In the genomic region with DNA sequence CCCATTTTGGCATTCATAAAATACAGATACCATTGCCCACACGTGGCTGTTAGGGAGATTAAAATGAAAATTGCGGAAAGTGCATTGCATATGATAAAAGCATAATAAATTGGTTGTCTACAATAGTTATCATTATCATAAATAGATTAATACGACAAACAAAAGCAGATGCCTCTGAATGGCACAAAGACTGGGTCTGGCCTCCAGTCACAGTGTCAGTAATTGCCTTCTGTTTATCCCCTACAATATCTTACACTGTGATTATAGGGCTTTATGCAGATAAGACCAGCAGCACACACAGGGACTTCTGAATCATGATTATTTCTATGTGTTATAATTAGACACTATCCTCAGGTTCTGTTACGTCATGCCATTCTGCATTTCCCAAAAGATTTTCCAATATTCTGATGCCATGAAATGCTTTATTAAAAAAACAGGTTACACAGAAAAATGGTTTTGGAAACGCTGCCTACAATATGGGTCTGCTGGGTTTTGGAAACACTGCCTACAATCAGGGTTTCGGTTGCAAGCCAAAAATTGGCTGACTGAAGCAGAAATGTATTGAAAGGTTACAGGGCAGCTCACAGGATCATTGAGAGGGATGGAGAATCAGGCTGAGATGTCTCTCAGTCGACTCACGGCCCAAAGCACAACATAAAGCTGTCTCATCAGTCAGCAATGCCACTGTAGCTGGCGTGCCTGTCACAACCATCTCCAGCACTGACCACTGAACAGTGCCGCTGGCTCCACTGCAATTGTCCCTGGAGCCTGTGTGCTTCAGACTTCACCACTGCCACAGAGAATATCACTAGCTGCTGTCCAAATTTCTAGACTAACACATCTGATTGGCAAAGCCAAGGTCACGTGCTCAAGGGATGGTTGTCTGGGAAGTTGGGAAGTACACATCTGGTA, we compare ENCODE assay signal across 18 cellular contexts.
DNase-seq lines count a peak whose midpoint lies in the region; ATAC-seq and TF ChIP-seq lines count a peak whose summit lies in the region.
"Had no signal": no experiment of that assay in that cellular context is flagged by ENCODE, and none has a peak within 500 bp of the region (broad histone marks: within the 10 kb centered on the region; RNA-seq: fewer than 3 reads in every experiment).

No MANE protein-coding gene starts in this region.

- peaks cover 0 to 13% of the 10 kb centered on the region in 2 experiments; a peak in 2 of 4 replicates for H3K4me1 ChIP-seq in SK-N-SH (ENCODE audit: control insufficient read depth in 1 of 2, insufficient read depth in 2 of 2, low read depth in 1 of 2, low read length in 1 of 2)
- H3K4me1 ChIP-seq: SJSA1, vagina had no signal

- H3K9me2 ChIP-seq in SK-N-SH = no peaks in the 10 kb centered on the region

- no peak overlapping the region for H3K9ac ChIP-seq in SK-N-SH

- H3K79me2 ChIP-seq in SK-N-SH (ENCODE audit: insufficient read depth) = no peaks in the 10 kb centered on the region

- H3F3A ChIP-seq in SK-N-SH (replicated peaks; ENCODE audit: insufficient read depth) = no peaks in the 10 kb centered on the region

- no peak for TF ChIP-seq RAD21 in SK-N-SH (IDR thresholded peaks at IDR 0.05; ENCODE audit: low read length)

- no peak for ATAC-seq in HG03442 (IDR thresholded peaks at IDR 0.05; ENCODE audit: unreplicated experiment)
- ATAC-seq: left colon; stimulated activated naive B cell treated with anti-CD40 and anti-IgM and Interleukin-4, amounts not matched to agents 10 μg/mL and 1 μg/mL and 100 μg/mL, for 72 hours; T-helper 17 cell had no signal

- 22% methylated on average over 10 of the region's 11 CpGs for WGBS in SK-N-SH (ENCODE audit: low lambda C conversion rate)

- no peak overlapping the region for H3K4me3 ChIP-seq in SK-N-SH (ENCODE audit: low read depth in 2 of 2, low read length in 1 of 2)
- H3K4me3 ChIP-seq in retinal pigment epithelial cell (ENCODE audit: low read length) = no peak overlapping the region
- H3K4me3 ChIP-seq: SJSA1, skin epidermis, vagina had no signal

- H3K36me3 ChIP-seq in SK-N-SH (replicated peaks in 1 of 2; ENCODE audit: control insufficient read depth in 1 of 2, insufficient read depth in 2 of 2, low read length in 1 of 2) = no peaks in the 10 kb centered on the region
- H3K36me3 ChIP-seq: SJSA1, vagina had no signal

- CTCF ChIA-PET in SK-N-SH (lab: Yijun Ruan, JAX) = interaction anchor here (1.0 kb wide), 1 partner anchor 31 kb away, joined by 3 read pairs; no protein-coding TSS in a partner anchor

- peak in 1 of 2 experiments; percentile 97; a peak in 2 of 4 replicates for TF ChIP-seq EP300 in SK-N-SH (IDR thresholded peaks at IDR 0.05; ENCODE audit: borderline replicate concordance in 1 of 2, low read depth in 1 of 2, low read length in 1 of 2)

- H3K27ac ChIP-seq in SK-N-SH (ENCODE audit: low read depth in 2 of 2, low read length in 1 of 2) = no peak overlapping the region
- H3K27ac ChIP-seq: SJSA1, skin epidermis, vagina had no signal

- H4K20me1 ChIP-seq in SK-N-SH (ENCODE audit: insufficient read depth) = no peaks in the 10 kb centered on the region

- H2AFZ ChIP-seq in SK-N-SH (ENCODE audit: low read depth) = no peak overlapping the region

- H3K27me3 ChIP-seq in SK-N-SH (ENCODE audit: insufficient read depth) = no peaks in the 10 kb centered on the region
- H3K27me3 ChIP-seq: SJSA1, vagina had no signal

- no peak for TF ChIP-seq CTCF in SK-N-SH (IDR thresholded peaks at IDR 0.05)
- TF ChIP-seq CTCF in retinal pigment epithelial cell (conservative IDR thresholded peaks at IDR 0.05; ENCODE audit: low read depth, low read length) = no peak

- POLR2A ChIA-PET in SK-N-SH (lab: Yijun Ruan, JAX) = no interaction called here

- H3K4me2 ChIP-seq in SK-N-SH = no peak overlapping the region

- DNase-seq in HK-2 (ENCODE audit: unreplicated experiment) (peak; percentile 32), SK-N-SH (peak; percentile 65), iPS-NIHi7 (ENCODE audit: extremely low spot score) (peak; percentile 19), retinal pigment epithelial cell (ENCODE audit: low read depth) (peak; percentile 26), cerebellar cortex (ENCODE audit: low spot score) (no peak)
- DNase-seq in stimulated activated CD4-positive, alpha-beta T cell treated with anti-CD3 and anti-CD28 coated beads, Interleukin-12 subunit alpha, Interleukin-12 subunit beta, amount 100 ng/mL, for 4 hours = no peak
- DNase-seq: activated CD4-positive, alpha-beta T cell treated with anti-CD3 and anti-CD28 coated beads for 4 hours; DMS 273 treated with DMSO at 0.1 percent for 48 hours; effector CD4-positive, alpha-beta T cell; left colon; NCI-H524; stimulated activated CD4-positive, alpha-beta T cell treated with anti-CD3 and anti-CD28 coated beads, Interleukin-2, amount 100 ng/mL, for 24 hours; stimulated activated naive B cell treated with anti-CD40 and anti-IgM and Interleukin-4, amounts not matched to agents 10 μg/mL and 1 μg/mL and 100 μg/mL, for 72 hours; T-helper 17 cell had no signal

- H3K9me3 ChIP-seq in SK-N-SH = no peaks in the 10 kb centered on the region
- H3K9me3 ChIP-seq: SJSA1, vagina had no signal

TF ChIP-seq in SK-N-SH, 30 proteins besides CTCF, POLR2A, EP300 and RAD21 (continues in another document):
- TF ChIP-seq YY1 (IDR thresholded peaks at IDR 0.05; ENCODE audit: low read depth) (no peak), FOSL2 (IDR thresholded peaks at IDR 0.05; ENCODE audit: borderline replicate concordance, low read depth) (no peak), MEF2A (IDR thresholded peaks at IDR 0.05; ENCODE audit: borderline replicate concordance, low read depth) (no peak), TCF12 (IDR thresholded peaks at IDR 0.05) (peak; percentile 31), MXI1 (IDR thresholded peaks at IDR 0.05; ENCODE audit: low read depth, low read length) (peak; percentile 70; the same call in 1 of the 2 replicates), NRF1 (IDR thresholded peaks at IDR 0.05; ENCODE audit: low read depth, low read length) (no peak), NFIC (IDR thresholded peaks at IDR 0.05; ENCODE audit: borderline replicate concordance) (no peak), FOXJ3 (CRISPR knock-in tag; IDR thresholded peaks at IDR 0.05) (peak; percentile 84; the same call in 1 of the 2 replicates), EZH2phosphoT487 (IDR thresholded peaks at IDR 0.05; ENCODE audit: borderline replicate concordance, low read depth) (no peak), MAX (IDR thresholded peaks at IDR 0.05; ENCODE audit: low read depth) (no peak), JUND (IDR thresholded peaks at IDR 0.05) (no peak), POLR2AphosphoS5 (IDR thresholded peaks at IDR 0.05; ENCODE audit: low read depth, low read length) (0 out of 2 replicates have a peak, but pooled peaks have one; percentile 31)
- TF ChIP-seq, protein P1, sequence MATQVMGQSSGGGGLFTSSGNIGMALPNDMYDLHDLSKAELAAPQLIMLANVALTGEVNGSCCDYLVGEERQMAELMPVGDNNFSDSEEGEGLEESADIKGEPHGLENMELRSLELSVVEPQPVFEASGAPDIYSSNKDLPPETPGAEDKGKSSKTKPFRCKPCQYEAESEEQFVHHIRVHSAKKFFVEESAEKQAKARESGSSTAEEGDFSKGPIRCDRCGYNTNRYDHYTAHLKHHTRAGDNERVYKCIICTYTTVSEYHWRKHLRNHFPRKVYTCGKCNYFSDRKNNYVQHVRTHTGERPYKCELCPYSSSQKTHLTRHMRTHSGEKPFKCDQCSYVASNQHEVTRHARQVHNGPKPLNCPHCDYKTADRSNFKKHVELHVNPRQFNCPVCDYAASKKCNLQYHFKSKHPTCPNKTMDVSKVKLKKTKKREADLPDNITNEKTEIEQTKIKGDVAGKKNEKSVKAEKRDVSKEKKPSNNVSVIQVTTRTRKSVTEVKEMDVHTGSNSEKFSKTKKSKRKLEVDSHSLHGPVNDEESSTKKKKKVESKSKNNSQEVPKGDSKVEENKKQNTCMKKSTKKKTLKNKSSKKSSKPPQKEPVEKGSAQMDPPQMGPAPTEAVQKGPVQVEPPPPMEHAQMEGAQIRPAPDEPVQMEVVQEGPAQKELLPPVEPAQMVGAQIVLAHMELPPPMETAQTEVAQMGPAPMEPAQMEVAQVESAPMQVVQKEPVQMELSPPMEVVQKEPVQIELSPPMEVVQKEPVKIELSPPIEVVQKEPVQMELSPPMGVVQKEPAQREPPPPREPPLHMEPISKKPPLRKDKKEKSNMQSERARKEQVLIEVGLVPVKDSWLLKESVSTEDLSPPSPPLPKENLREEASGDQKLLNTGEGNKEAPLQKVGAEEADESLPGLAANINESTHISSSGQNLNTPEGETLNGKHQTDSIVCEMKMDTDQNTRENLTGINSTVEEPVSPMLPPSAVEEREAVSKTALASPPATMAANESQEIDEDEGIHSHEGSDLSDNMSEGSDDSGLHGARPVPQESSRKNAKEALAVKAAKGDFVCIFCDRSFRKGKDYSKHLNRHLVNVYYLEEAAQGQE (IDR thresholded peaks at IDR 0.05; ENCODE audit: low read depth, low read length) = no peak
- TF ChIP-seq, protein P2, sequence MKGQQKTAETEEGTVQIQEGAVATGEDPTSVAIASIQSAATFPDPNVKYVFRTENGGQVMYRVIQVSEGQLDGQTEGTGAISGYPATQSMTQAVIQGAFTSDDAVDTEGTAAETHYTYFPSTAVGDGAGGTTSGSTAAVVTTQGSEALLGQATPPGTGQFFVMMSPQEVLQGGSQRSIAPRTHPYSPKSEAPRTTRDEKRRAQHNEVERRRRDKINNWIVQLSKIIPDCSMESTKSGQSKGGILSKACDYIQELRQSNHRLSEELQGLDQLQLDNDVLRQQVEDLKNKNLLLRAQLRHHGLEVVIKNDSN (IDR thresholded peaks at IDR 0.05; ENCODE audit: borderline replicate concordance, low read depth) = peak; percentile 48; the same call in 1 of the 2 replicates
- TF ChIP-seq, protein P3, sequence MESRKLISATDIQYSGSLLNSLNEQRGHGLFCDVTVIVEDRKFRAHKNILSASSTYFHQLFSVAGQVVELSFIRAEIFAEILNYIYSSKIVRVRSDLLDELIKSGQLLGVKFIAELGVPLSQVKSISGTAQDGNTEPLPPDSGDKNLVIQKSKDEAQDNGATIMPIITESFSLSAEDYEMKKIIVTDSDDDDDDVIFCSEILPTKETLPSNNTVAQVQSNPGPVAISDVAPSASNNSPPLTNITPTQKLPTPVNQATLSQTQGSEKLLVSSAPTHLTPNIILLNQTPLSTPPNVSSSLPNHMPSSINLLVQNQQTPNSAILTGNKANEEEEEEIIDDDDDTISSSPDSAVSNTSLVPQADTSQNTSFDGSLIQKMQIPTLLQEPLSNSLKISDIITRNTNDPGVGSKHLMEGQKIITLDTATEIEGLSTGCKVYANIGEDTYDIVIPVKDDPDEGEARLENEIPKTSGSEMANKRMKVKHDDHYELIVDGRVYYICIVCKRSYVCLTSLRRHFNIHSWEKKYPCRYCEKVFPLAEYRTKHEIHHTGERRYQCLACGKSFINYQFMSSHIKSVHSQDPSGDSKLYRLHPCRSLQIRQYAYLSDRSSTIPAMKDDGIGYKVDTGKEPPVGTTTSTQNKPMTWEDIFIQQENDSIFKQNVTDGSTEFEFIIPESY (IDR thresholded peaks at IDR 0.05; ENCODE audit: borderline replicate concordance, low read depth) = no peak

Comparison
In these comparisons a context has a peak if more than half of its experiments do, and no peak if none do; other contexts are left out.
1. DNase-seq: peak in HK-2 (single experiment), SK-N-SH (single experiment), iPS-NIHi7 (single experiment) and retinal pigment epithelial cell (single experiment); none in stimulated activated CD4-positive, alpha-beta T cell treated with anti-CD3 and anti-CD28 coated beads, Interleukin-12 subunit alpha, Interleukin-12 subunit beta, amount 100 ng/mL, for 4 hours (single experiment) and cerebellar cortex (single experiment).